ENCODE assay signal across 9 cellular contexts in genomic region chr18:60422306-60422705, GRCh38. TPM values are rescaled to one million over a fixed set of nuclear protein-coding genes. Genes with fewer than 3 reads are reported as not detected.
"Had no signal": no experiment of that assay in that cellular context is flagged by ENCODE, and none has a peak within 500 bp of the region (broad histone marks: within the 10 kb centered on the region; RNA-seq: fewer than 3 reads in every experiment).

No MANE protein-coding gene starts in this region.

RNA-seq across cellular contexts. Expression of gene MC4R, which starts 49.7 kb away (rescaled TPM):
- total RNA-seq: PC-3, PC-9, Peyer's patch, Right ventricle myocardium superior, RPMI7951, SJCRH30, SJSA1, SK-MEL-5, T-cell had no signal
